ENCODE assay signal across 26 cellular contexts in genomic region chr12:130704606-130705005, GRCh38. TPM values are rescaled to one million over a fixed set of nuclear protein-coding genes. Genes with fewer than 3 reads are reported as not detected.
DNase-seq lines count a peak whose midpoint lies in the region; ATAC-seq, FAIRE-seq and TF ChIP-seq lines count a peak whose summit lies in the region.
"Had no signal": no experiment of that assay in that cellular context is flagged by ENCODE, and none has a peak within 500 bp of the region (broad histone marks: within the 10 kb centered on the region; RNA-seq: fewer than 3 reads in every experiment).

No MANE protein-coding gene starts in this region.

- no peak overlapping the region for H3K27ac Mint-ChIP-seq in activated naive CD4-positive, alpha-beta T cell treated with anti-CD3 and anti-CD28 coated beads for 36 hours
- no peak overlapping the region for H3K27ac Mint-ChIP-seq in CD8-positive, alpha-beta memory T cell
- H3K27ac Mint-ChIP-seq: HFFc6 had no signal

- no peak overlapping the region for H2BK15ac ChIP-seq in IMR-90 (ENCODE audit: low read depth, low read length)

- WGBS in IMR-90 (ENCODE audit: extremely low coverage in 2 of 2, insufficient read length in 1 of 2), 2 experiments = 0% methylated on average over 1 of the region's 13 CpGs; no CpG with 5 or more reads in 1 of the 2 experiments
- no CpG with 5 or more reads among the region's 13 CpGs for WGBS in trophoblast cell (ENCODE audit: extremely low coverage, insufficient coverage, insufficient read length)

- no peak overlapping the region for H4K12ac ChIP-seq in trophoblast cell (ENCODE audit: low read depth, low read length)

- H2BK12ac ChIP-seq in trophoblast cell (ENCODE audit: low read length) = no peak overlapping the region

- H2BK20ac ChIP-seq in IMR-90 (ENCODE audit: low read depth, low read length) = no peak overlapping the region

- no peaks in the 10 kb centered on the region for H3K36me3 ChIP-seq in BLaER1
- no peaks in the 10 kb centered on the region for H3K36me3 ChIP-seq in IMR-90 (ENCODE audit: control insufficient read depth, insufficient read depth, low read length)
- H3K36me3 ChIP-seq in kidney (ENCODE audit: control insufficient read depth in 1 of 2, insufficient read depth in 2 of 2, low read length in 2 of 2) = no peaks in the 10 kb centered on the region
- no peaks in the 10 kb centered on the region for H3K36me3 ChIP-seq in trophoblast cell (ENCODE audit: control insufficient read depth in 1 of 2, insufficient read depth in 2 of 2, low read length in 2 of 2)
- H3K36me3 ChIP-seq in CD8-positive, alpha-beta memory T cell (ENCODE audit: insufficient read depth, low read length) = no peaks in the 10 kb centered on the region
- H3K36me3 ChIP-seq: HAP-1, MG63 had no signal

- H3K79me1 ChIP-seq in IMR-90 (ENCODE audit: low read depth in 1 of 2, low read length in 2 of 2) (no peaks in the 10 kb centered on the region), trophoblast cell (ENCODE audit: low read length) (no peaks in the 10 kb centered on the region)

- H3K27ac ChIP-seq in BLaER1 (no peak overlapping the region; the same call in 1 of the 2 replicates), IMR-90 (ENCODE audit: insufficient read depth, low read length) (no peak overlapping the region), kidney (ENCODE audit: low read depth in 2 of 2, low read length in 2 of 2) (no peak overlapping the region), trophoblast cell (ENCODE audit: low read depth, low read length) (no peak overlapping the region)
- H3K27ac ChIP-seq in CD8-positive, alpha-beta memory T cell (ENCODE audit: low read depth, low read length) = no peak overlapping the region
- H3K27ac ChIP-seq: GM23248, PC-9 had no signal

- ATAC-seq in IMR-90 (ENCODE audit: low read depth) = no peak
- ATAC-seq in GM18519 (IDR thresholded peaks at IDR 0.05; ENCODE audit: low FRiP score, unreplicated experiment) = no peak
- no peak for ATAC-seq in GM21515 (IDR thresholded peaks at IDR 0.05; ENCODE audit: unreplicated experiment)

- no peaks in the 10 kb centered on the region for H3K4me1 Mint-ChIP-seq in activated naive CD4-positive, alpha-beta T cell treated with anti-CD3 and anti-CD28 coated beads for 36 hours (ENCODE audit: low read depth)
- H3K4me1 Mint-ChIP-seq in CD8-positive, alpha-beta memory T cell = no peaks in the 10 kb centered on the region

- H3K23ac ChIP-seq in IMR-90 (ENCODE audit: low read depth, low read length) (no peak overlapping the region), trophoblast cell (ENCODE audit: low read length) (no peak overlapping the region)

- H3K14ac ChIP-seq in IMR-90 (replicated peaks; ENCODE audit: low read depth, low read length) (no peak overlapping the region), trophoblast cell (ENCODE audit: low read length) (no peak overlapping the region)

- peaks cover 3% of the 10 kb centered on the region for H3K9me3 Mint-ChIP-seq in activated naive CD4-positive, alpha-beta T cell treated with anti-CD3 and anti-CD28 coated beads for 36 hours
- peaks cover 0 to 2% (median 0%) of the 10 kb centered on the region in 5 donors for H3K9me3 Mint-ChIP-seq in CD8-positive, alpha-beta memory T cell

- H2BK5ac ChIP-seq in IMR-90 (ENCODE audit: low read depth, low read length, poor library complexity, severe bottlenecking) (no peak overlapping the region), trophoblast cell (ENCODE audit: low read depth, low read length, poor library complexity) (no peak overlapping the region)

- H3K9me1 ChIP-seq in IMR-90 (ENCODE audit: insufficient read depth, low read length) = no peaks in the 10 kb centered on the region

- no peak overlapping the region for H3K4ac ChIP-seq in IMR-90 (ENCODE audit: low read depth, low read length)
- H3K4ac ChIP-seq in trophoblast cell (ENCODE audit: low read depth, low read length) = no peak overlapping the region

- H3K79me2 ChIP-seq in trophoblast cell (ENCODE audit: control insufficient read depth, insufficient read depth, low read length, poor library complexity) = no peaks in the 10 kb centered on the region

- CTCF ChIA-PET in IMR-90 (lab: Yijun Ruan, JAX) = no interaction called here
- CTCF ChIA-PET in activated naive CD4-positive, alpha-beta T cell treated with anti-CD3 and anti-CD28 coated beads for 36 hours (lab: Charles Lee) = interaction anchor here (1.2 kb wide), 1 partner anchor 43 kb away, joined by 3 read pairs; no protein-coding TSS in a partner anchor
- CTCF ChIA-PET in CD8-positive, alpha-beta memory T cell (lab: Charles Lee) = no interaction called here

- H2BK120ac ChIP-seq in IMR-90 (ENCODE audit: low read depth, low read length) (no peak overlapping the region), trophoblast cell (ENCODE audit: insufficient read depth, low read length, poor library complexity) (no peak overlapping the region)

- no peak for TF ChIP-seq RAD21 in IMR-90 (IDR thresholded peaks at IDR 0.05; ENCODE audit: low read length)

- POLR2A ChIA-PET in IMR-90 (lab: Charles Lee; ENCODE audit: unreplicated experiment) = no interaction called here
- POLR2A ChIA-PET in CD8-positive, alpha-beta memory T cell (lab: Charles Lee) = no interaction called here

- H3K4me2 ChIP-seq in BLaER1 (peak overlapping the region; percentile 86), IMR-90 (ENCODE audit: low read depth, low read length) (no peak overlapping the region), trophoblast cell (ENCODE audit: low read length) (no peak overlapping the region)
- H3K4me2 ChIP-seq: PC-9 had no signal

- H2AFZ ChIP-seq in IMR-90 (replicated peaks; ENCODE audit: low read length, poor library complexity) (no peak overlapping the region), trophoblast cell (ENCODE audit: insufficient read depth, low read length, poor library complexity) (no peak overlapping the region)
- H2AFZ ChIP-seq: GM23248, PC-9 had no signal

- no peak for DNase-seq in IMR-90
- DNase-seq in kidney = peak; percentile 42
- no peak for DNase-seq in trophoblast cell
- DNase-seq in activated naive CD4-positive, alpha-beta T cell treated with anti-CD3 and anti-CD28 coated beads for 36 hours = no peak
- no peak for DNase-seq in CD8-positive, alpha-beta memory T cell
- DNase-seq: DMS153; DND-41; GM23248; HFFc6; KG1; MG63; NCI-H1694; NCI-H2029 treated with DMSO at 0.1 percent for 48 hours; NCI-H446 treated with DMSO at 0.1 percent for 48 hours; NCI-H526; NCI-H82; NK-92 treated with Interleukin-12 subunit alpha and Interleukin-12 subunit beta, amount 100 ng/mL, for 24 hours; PC-9; RPMI8226; SHP77 had no signal

- dilution Hi-C loops in IMR-90 (cut with HindIII; ENCODE audit: low sequenced_read_pairs, unreplicated experiment) = no loop called here

- peaks cover 2% of the 10 kb centered on the region for H3K27me3 Mint-ChIP-seq in activated naive CD4-positive, alpha-beta T cell treated with anti-CD3 and anti-CD28 coated beads for 36 hours (ENCODE audit: low read depth)
- H3K27me3 Mint-ChIP-seq in CD8-positive, alpha-beta memory T cell = peaks cover 0 to 5% of the 10 kb centered on the region in 2 donors

- H2AK5ac ChIP-seq in IMR-90 (ENCODE audit: low read depth, low read length) (no peak overlapping the region), trophoblast cell (ENCODE audit: low read length) (no peak overlapping the region)

- H4K20me1 ChIP-seq in BLaER1 (no peaks in the 10 kb centered on the region), IMR-90 (ENCODE audit: insufficient read depth, low read length) (no peaks in the 10 kb centered on the region)

- intact Hi-C loops in IMR-90 (cut with micrococcal nuclease) (no loop called here), kidney (cut with DNase I) (no loop called here)
- intact Hi-C loops in activated naive CD4-positive, alpha-beta T cell treated with anti-CD3 and anti-CD28 coated beads for 36 hours (cut with micrococcal nuclease) = no loop called here

- TF ChIP-seq POLR2A in IMR-90 (IDR thresholded peaks at IDR 0.05; ENCODE audit: low read depth, low read length) = no peak

- H2AK9ac ChIP-seq in IMR-90 (replicated peaks; ENCODE audit: low read depth, low read length, poor library complexity) = peak overlapping the region; percentile 50

- H3K4me3 ChIP-seq in BLaER1 = no peak overlapping the region
- H3K4me3 ChIP-seq in IMR-90 (ENCODE audit: insufficient read depth, low read depth, low read length) = no peak overlapping the region
- H3K4me3 ChIP-seq in kidney (ENCODE audit: low read length in 2 of 2) = no peak overlapping the region
- H3K4me3 ChIP-seq in trophoblast cell (ENCODE audit: low read depth, low read length) = peak overlapping the region; percentile 43
- H3K4me3 ChIP-seq in CD8-positive, alpha-beta memory T cell (ENCODE audit: low read length) = no peak overlapping the region
- H3K4me3 ChIP-seq: GM23248, HAP-1, MG63, PC-9 had no signal

- no peak overlapping the region for H3K4me3 Mint-ChIP-seq in activated naive CD4-positive, alpha-beta T cell treated with anti-CD3 and anti-CD28 coated beads for 36 hours
- H3K4me3 Mint-ChIP-seq in CD8-positive, alpha-beta memory T cell = no peak overlapping the region
- H3K4me3 Mint-ChIP-seq: HFFc6 had no signal

- H3K56ac ChIP-seq in IMR-90 (ENCODE audit: extremely low read depth, insufficient read depth, low read length) = no peak overlapping the region

- H3K9ac ChIP-seq in BLaER1 (peak overlapping the region; percentile 16; the same call in 1 of the 2 replicates), IMR-90 (ENCODE audit: low read depth, low read length) (no peak overlapping the region), kidney (ENCODE audit: low read length in 2 of 2) (no peak overlapping the region), trophoblast cell (ENCODE audit: low read length) (no peak overlapping the region)
- H3K9ac ChIP-seq: GM23248 had no signal

- in situ Hi-C loops in IMR-90 (cut with MboI; ENCODE audit: low sequenced_read_pairs) = no loop called here

- H3K27me3 ChIP-seq in BLaER1 (no peaks in the 10 kb centered on the region), IMR-90 (ENCODE audit: control insufficient read depth, insufficient read depth, low read length) (no peaks in the 10 kb centered on the region), trophoblast cell (ENCODE audit: insufficient read depth, low read length) (no peaks in the 10 kb centered on the region)
- H3K27me3 ChIP-seq in CD8-positive, alpha-beta memory T cell (ENCODE audit: insufficient read depth, low read length, poor library complexity, severe bottlenecking) = no peaks in the 10 kb centered on the region

- H4K5ac ChIP-seq in IMR-90 (ENCODE audit: low read depth, low read length) = no peak overlapping the region

- no peak for FAIRE-seq in kidney (lab: Jason Lieb, UNC)
- FAIRE-seq: GM12892 had no signal

- H3K18ac ChIP-seq in IMR-90 (ENCODE audit: low read depth, low read length) (no peak overlapping the region), trophoblast cell (ENCODE audit: low read length) (no peak overlapping the region)

- TF ChIP-seq CTCF in IMR-90 (conservative IDR thresholded peaks at IDR 0.05; ENCODE audit: low read depth, low read length) = no peak
- no peak for TF ChIP-seq CTCF in kidney (IDR thresholded peaks at IDR 0.05; ENCODE audit: borderline replicate concordance, extremely low read depth, insufficient read depth)

- H4K8ac ChIP-seq in IMR-90 (ENCODE audit: low read depth in 2 of 2, low read length in 2 of 2) (no peak overlapping the region), trophoblast cell (ENCODE audit: low read depth, low read length) (no peak overlapping the region)

- H4K91ac ChIP-seq in IMR-90 (ENCODE audit: insufficient read depth, low read depth, low read length) (no peak overlapping the region), trophoblast cell (ENCODE audit: low read depth, low read length) (no peak overlapping the region)

- H3K9me3 ChIP-seq in BLaER1 (peaks cover 6% of the 10 kb centered on the region), IMR-90 (ENCODE audit: control insufficient read depth, insufficient read depth, low read length) (peaks cover 47% of the 10 kb centered on the region), kidney (ENCODE audit: control insufficient read depth in 1 of 2, low read length in 2 of 2) (no peaks in the 10 kb centered on the region), trophoblast cell (ENCODE audit: insufficient read depth, low read depth, low read length) (no peaks in the 10 kb centered on the region)
- H3K9me3 ChIP-seq in CD8-positive, alpha-beta memory T cell (ENCODE audit: low read length) = no peaks in the 10 kb centered on the region
- H3K9me3 ChIP-seq: HAP-1, MG63 had no signal

- no peaks in the 10 kb centered on the region for H3K36me3 Mint-ChIP-seq in activated naive CD4-positive, alpha-beta T cell treated with anti-CD3 and anti-CD28 coated beads for 36 hours (ENCODE audit: low read depth)
- H3K36me3 Mint-ChIP-seq in CD8-positive, alpha-beta memory T cell = no peaks in the 10 kb centered on the region

- H3K4me1 ChIP-seq in BLaER1 = peaks cover 48% of the 10 kb centered on the region
- no peaks in the 10 kb centered on the region for H3K4me1 ChIP-seq in IMR-90 (ENCODE audit: control insufficient read depth, insufficient read depth, low read length)
- no peaks in the 10 kb centered on the region for H3K4me1 ChIP-seq in kidney (ENCODE audit: control insufficient read depth in 1 of 2, insufficient read depth in 1 of 2, low read depth in 1 of 2, low read length in 2 of 2)
- H3K4me1 ChIP-seq in trophoblast cell (ENCODE audit: control insufficient read depth in 1 of 2, insufficient read depth in 2 of 2, low read length in 2 of 2) = peaks cover 8 to 10% of the 10 kb centered on the region in 2 experiments
- H3K4me1 ChIP-seq in CD8-positive, alpha-beta memory T cell (ENCODE audit: insufficient read depth, low read length) = no peaks in the 10 kb centered on the region
- H3K4me1 ChIP-seq: HAP-1 had no signal

- BruUV-seq in IMR-90 (replicated peaks; lab: Mats Ljungman, UMichigan) = no TSS peak

RNA-seq across cellular contexts. Expression of gene RIMBP2, which starts 11.5 kb away (rescaled TPM):
- total RNA-seq in IMR-90 (2012; rRNA removed) = not detected in 2 replicates
- polyA plus RNA-seq in IMR-90 (2012; rRNA removed) = not detected in 2 replicates
- 0.04 TPM in 1 of 2 replicates, not detected in the other for polyA plus RNA-seq in IMR-90 (2012; cell fraction: cytosol; rRNA removed)
- 0.03 TPM in 1 of 2 replicates, not detected in the other for polyA plus RNA-seq in IMR-90 (2012; cell fraction: nucleus; rRNA removed; ENCODE audit: low replicate concordance)
- 51.7 TPM for total RNA-seq in kidney
- 2.8 TPM for polyA plus RNA-seq in kidney (ENCODE audit: insufficient read depth, low read depth, low replicate concordance)
- 0.24 and 0.37 TPM in 2 replicates for polyA plus RNA-seq in trophoblast cell (2013)
- not detected for total RNA-seq in activated naive CD4-positive, alpha-beta T cell treated with anti-CD3 and anti-CD28 coated beads for 36 hours
- total RNA-seq in CD8-positive, alpha-beta memory T cell = not detected
- not detected for polyA plus RNA-seq in CD8-positive, alpha-beta memory T cell
- total RNA-seq: GM23248, HFFc6, PC-9, SK-MEL-5 had no signal
- polyA plus RNA-seq: GM23248 had no signal

Comparison
In these comparisons a context has a peak if more than half of its experiments do, and no peak if none do; other contexts are left out.
1. RNA of gene RIMBP2, which starts 11.5 kb away (total RNA-seq): 51.7 TPM in kidney (single experiment); not detected in activated naive CD4-positive, alpha-beta T cell treated with anti-CD3 and anti-CD28 coated beads for 36 hours, not detected in CD8-positive, alpha-beta memory T cell and not detected in IMR-90; every median in the first group is over 10 times any median in the second.